Comparison of ENCODE assay signal across 16 cellular contexts in the genomic region with DNA sequence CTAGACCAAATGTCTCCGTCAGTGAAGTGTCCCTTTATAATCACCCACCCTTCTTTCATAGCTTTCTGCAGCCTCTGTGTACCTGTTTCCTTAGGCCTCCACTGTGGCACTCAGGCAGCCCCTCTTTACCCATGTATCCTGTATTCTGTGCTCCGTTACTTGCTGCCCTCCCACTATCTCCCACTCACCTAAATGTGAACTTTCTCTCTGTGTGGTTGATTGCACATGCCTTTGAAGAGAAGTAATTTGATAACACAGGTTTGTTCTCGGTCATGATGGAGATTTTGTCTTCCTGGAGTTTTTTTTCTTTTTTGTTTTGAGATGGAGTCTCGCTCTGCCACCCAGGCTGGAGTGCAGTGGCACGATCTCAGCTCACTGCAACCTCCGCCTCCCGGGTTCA.
"Had no signal": no experiment of that assay in that cellular context is flagged by ENCODE, and none has a peak within 500 bp of the region (broad histone marks: within the 10 kb centered on the region; RNA-seq: fewer than 3 reads in every experiment).

No MANE protein-coding gene starts in this region.

- DNase-seq: dermis blood vessel endothelial cell; foreskin keratinocyte; heart left ventricle; hippocampal formation; left colon; naive thymus-derived CD4-positive, alpha-beta T cell; posterior cingulate gyrus; sigmoid colon; stimulated activated CD4-positive, alpha-beta T cell treated with anti-CD3 and anti-CD28 coated beads, Interleukin-2, amount 100 ng/mL, for 24 hours; stimulated activated CD4-positive, alpha-beta T cell treated with anti-CD3 and anti-CD28 coated beads, Interleukin-4, amount 100 ng/mL, for 4 hours; stimulated activated naive B cell treated with anti-CD40 and anti-IgM and Interleukin-4, amounts not matched to agents 10 μg/mL and 1 μg/mL and 100 μg/mL, for 72 hours; stimulated activated naive CD8-positive, alpha-beta T cell treated with anti-CD3 and anti-CD28 coated beads, Interleukin-15, amount 100 ng/mL, for 72 hours; testis; trophoblast cell had no signal

- H3K9me3 ChIP-seq: heart left ventricle, sigmoid colon, testis had no signal

- H3K4me1 Mint-ChIP-seq: naive thymus-derived CD4-positive, alpha-beta T cell; neural crest cell; stimulated activated naive CD8-positive, alpha-beta T cell treated with anti-CD3 and anti-CD28 coated beads, Interleukin-15, amount 100 ng/mL, for 72 hours had no signal

- H3K27ac Mint-ChIP-seq: naive thymus-derived CD4-positive, alpha-beta T cell; stimulated activated naive B cell treated with anti-CD40 and anti-IgM and Interleukin-4, amounts not matched to agents 10 μg/mL and 1 μg/mL and 100 μg/mL, for 72 hours had no signal

- H3K4me3 ChIP-seq: heart left ventricle, sigmoid colon, skin epidermis, testis had no signal

- H3K36me3 ChIP-seq: heart left ventricle, sigmoid colon had no signal

- H3K27me3 ChIP-seq: foreskin keratinocyte, heart left ventricle, sigmoid colon, testis had no signal

- H3K27me3 Mint-ChIP-seq: naive thymus-derived CD4-positive, alpha-beta T cell; stimulated activated naive B cell treated with anti-CD40 and anti-IgM and Interleukin-4, amounts not matched to agents 10 μg/mL and 1 μg/mL and 100 μg/mL, for 72 hours; stimulated activated naive CD8-positive, alpha-beta T cell treated with anti-CD3 and anti-CD28 coated beads, Interleukin-15, amount 100 ng/mL, for 72 hours had no signal

- H3K4me3 Mint-ChIP-seq: neural crest cell; stimulated activated naive B cell treated with anti-CD40 and anti-IgM and Interleukin-4, amounts not matched to agents 10 μg/mL and 1 μg/mL and 100 μg/mL, for 72 hours; stimulated activated naive CD8-positive, alpha-beta T cell treated with anti-CD3 and anti-CD28 coated beads, Interleukin-15, amount 100 ng/mL, for 72 hours had no signal

- H3K27ac ChIP-seq: foreskin keratinocyte, heart left ventricle, testis had no signal

- H3K9me3 Mint-ChIP-seq: naive thymus-derived CD4-positive, alpha-beta T cell; neural crest cell; stimulated activated naive B cell treated with anti-CD40 and anti-IgM and Interleukin-4, amounts not matched to agents 10 μg/mL and 1 μg/mL and 100 μg/mL, for 72 hours; stimulated activated naive CD8-positive, alpha-beta T cell treated with anti-CD3 and anti-CD28 coated beads, Interleukin-15, amount 100 ng/mL, for 72 hours had no signal
